Comparison of ENCODE assay signal across 12 cellular contexts in the genomic region with DNA sequence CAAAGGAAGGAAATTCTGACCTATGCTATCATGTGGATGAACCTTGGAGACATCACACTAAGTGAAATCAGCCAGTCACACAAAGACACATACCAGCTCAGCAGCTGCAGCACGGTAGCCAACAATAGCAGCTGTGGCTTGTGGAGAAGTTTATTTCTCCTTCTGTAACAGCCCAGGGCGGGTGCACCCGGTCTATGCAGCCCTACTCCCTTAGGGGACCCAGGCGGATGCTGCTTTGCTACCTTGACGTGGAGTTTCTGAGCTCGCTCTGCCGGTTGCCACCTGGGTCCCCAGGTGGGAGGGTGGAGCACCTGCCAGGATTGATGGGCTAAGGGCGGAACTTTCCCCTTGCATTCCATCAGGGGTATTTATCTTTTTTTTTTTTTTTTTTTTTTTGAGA. TPM values are rescaled to one million over a fixed set of nuclear protein-coding genes. Genes with fewer than 3 reads are reported as not detected.
DNase-seq lines count a peak whose midpoint lies in the region; ATAC-seq and TF ChIP-seq lines count a peak whose summit lies in the region.
"Had no signal": no experiment of that assay in that cellular context is flagged by ENCODE, and none has a peak within 500 bp of the region (broad histone marks: within the 10 kb centered on the region; RNA-seq: fewer than 3 reads in every experiment).

No MANE protein-coding gene starts in this region.

- DNase-seq in GM20000 (ENCODE audit: low spot score) (peak; percentile 45), HFFc6 (no peak), NOMO-1 treated with DMSO at 0.1 percent for 48 hours (lab: John Stamatoyannopoulos, UW; ENCODE audit: unreplicated experiment) (no peak)
- DNase-seq in activated naive CD8-positive, alpha-beta T cell treated with anti-CD3 and anti-CD28 coated beads, Interleukin-2, amount 50 U/mL, for 24 hours = no peak
- DNase-seq: NCI-H345, right lobe of liver, upper lobe of left lung had no signal

- H3K4me1 Mint-ChIP-seq in activated naive CD8-positive, alpha-beta T cell treated with anti-CD3 and anti-CD28 coated beads, Interleukin-2, amount 50 U/mL, for 24 hours = peaks cover 13% of the 10 kb centered on the region
- no peaks in the 10 kb centered on the region for H3K4me1 Mint-ChIP-seq in HFFc6 (ENCODE audit: low read depth)

- H3K9me2 ChIP-seq in DOHH2 (replicated peaks; ENCODE audit: control insufficient read depth, low read length) = no peaks in the 10 kb centered on the region

- H4K20me1 ChIP-seq in DOHH2 (ENCODE audit: control insufficient read depth, insufficient read depth, low read depth, low read length) = no peaks in the 10 kb centered on the region

- no peaks in the 10 kb centered on the region; the same call in 1 of the 2 replicates for H3K9me3 ChIP-seq in DOHH2 (ENCODE audit: control insufficient read depth, insufficient read depth, low read length)
- H3K9me3 ChIP-seq: right lobe of liver, upper lobe of left lung had no signal

- peaks cover 82% of the 10 kb centered on the region for H3K4me1 ChIP-seq in DOHH2 (ENCODE audit: control insufficient read depth, low read length)

- no peaks in the 10 kb centered on the region for H3K79me2 ChIP-seq in DOHH2 (ENCODE audit: control insufficient read depth, low read length)

- no peak overlapping the region for H3K4me3 Mint-ChIP-seq in activated naive CD8-positive, alpha-beta T cell treated with anti-CD3 and anti-CD28 coated beads, Interleukin-2, amount 50 U/mL, for 24 hours
- no peak overlapping the region for H3K4me3 Mint-ChIP-seq in HFFc6

- TF ChIP-seq CTCF in DOHH2 (IDR thresholded peaks at IDR 0.05; ENCODE audit: low read depth, low read length, poor library complexity, severe bottlenecking) (no peak), GM20000 (IDR thresholded peaks at IDR 0.05; ENCODE audit: extremely low read depth, missing control alignments) (no peak), HFFc6 (IDR thresholded peaks at IDR 0.05) (no peak)

- peak overlapping the region; percentile 91 for H3K27ac ChIP-seq in DOHH2 (ENCODE audit: low read depth, low read length)
- H3K27ac ChIP-seq: right lobe of liver, upper lobe of left lung, VCaP had no signal

- H3K27me3 Mint-ChIP-seq in activated naive CD8-positive, alpha-beta T cell treated with anti-CD3 and anti-CD28 coated beads, Interleukin-2, amount 50 U/mL, for 24 hours = no peaks in the 10 kb centered on the region
- peaks cover 29% of the 10 kb centered on the region for H3K27me3 Mint-ChIP-seq in HFFc6 (ENCODE audit: insufficient read depth)

- peaks cover 13% of the 10 kb centered on the region for H3F3A ChIP-seq in DOHH2 (ENCODE audit: control insufficient read depth, insufficient read depth)

- H3K4me2 ChIP-seq in DOHH2 (ENCODE audit: low read length) = peak overlapping the region; percentile 68

- ATAC-seq in HG03521 (IDR thresholded peaks at IDR 0.05; ENCODE audit: unreplicated experiment) = peak; percentile 43
- peak; percentile 11 for ATAC-seq in activated naive CD8-positive, alpha-beta T cell treated with anti-CD3 and anti-CD28 coated beads, Interleukin-2, amount 50 U/mL, for 24 hours
- ATAC-seq in HG03432 (IDR thresholded peaks at IDR 0.05; ENCODE audit: unreplicated experiment) = no peak
- no peak for ATAC-seq in HG03025 (IDR thresholded peaks at IDR 0.05; ENCODE audit: low FRiP score, unreplicated experiment)
- ATAC-seq: right lobe of liver had no signal

- no peaks in the 10 kb centered on the region for H3K36me3 Mint-ChIP-seq in activated naive CD8-positive, alpha-beta T cell treated with anti-CD3 and anti-CD28 coated beads, Interleukin-2, amount 50 U/mL, for 24 hours (ENCODE audit: low read depth)
- no peaks in the 10 kb centered on the region for H3K36me3 Mint-ChIP-seq in HFFc6 (ENCODE audit: low read depth)

- no peaks in the 10 kb centered on the region for H3K36me3 ChIP-seq in DOHH2 (ENCODE audit: control insufficient read depth, low read length)
- H3K36me3 ChIP-seq: right lobe of liver, upper lobe of left lung had no signal

- no peak overlapping the region for H3K27ac Mint-ChIP-seq in activated naive CD8-positive, alpha-beta T cell treated with anti-CD3 and anti-CD28 coated beads, Interleukin-2, amount 50 U/mL, for 24 hours
- H3K27ac Mint-ChIP-seq in HFFc6 = no peak overlapping the region

- H3K27me3 ChIP-seq in DOHH2 (ENCODE audit: control insufficient read depth, low read length) = peaks cover 8% of the 10 kb centered on the region; the same call in 1 of the 2 replicates
- H3K27me3 ChIP-seq: right lobe of liver, upper lobe of left lung had no signal

- no peaks in the 10 kb centered on the region for H3K9me3 Mint-ChIP-seq in activated naive CD8-positive, alpha-beta T cell treated with anti-CD3 and anti-CD28 coated beads, Interleukin-2, amount 50 U/mL, for 24 hours
- H3K9me3 Mint-ChIP-seq in HFFc6 = 0 out of 2 replicates have a peak, but pooled peaks cover 3% of the 10 kb centered on the region

- H3K4me3 ChIP-seq in DOHH2 (ENCODE audit: low read length) = peak overlapping the region; percentile 51
- H3K4me3 ChIP-seq: right lobe of liver, upper lobe of left lung had no signal

RNA-seq across cellular contexts. Expression of a gene that starts 45.1 kb away (rescaled TPM):
- not detected for total RNA-seq in HFFc6 (2021; fragmentation: NEBNext Ultra II Directional; extraction: Animal tissue kit (Norgen Biotek cat#: 25700))
- total RNA-seq: right lobe of liver, upper lobe of left lung had no signal

Comparison
In these comparisons a context has a peak if more than half of its experiments do, and no peak if none do; other contexts are left out.
1. ATAC-seq: peak in HG03521 (single experiment) and activated naive CD8-positive, alpha-beta T cell treated with anti-CD3 and anti-CD28 coated beads, Interleukin-2, amount 50 U/mL, for 24 hours (single experiment); none in HG03432 (single experiment) and HG03025 (single experiment).